Comparison of ENCODE assay signal across 9 cellular contexts in the genomic region with DNA sequence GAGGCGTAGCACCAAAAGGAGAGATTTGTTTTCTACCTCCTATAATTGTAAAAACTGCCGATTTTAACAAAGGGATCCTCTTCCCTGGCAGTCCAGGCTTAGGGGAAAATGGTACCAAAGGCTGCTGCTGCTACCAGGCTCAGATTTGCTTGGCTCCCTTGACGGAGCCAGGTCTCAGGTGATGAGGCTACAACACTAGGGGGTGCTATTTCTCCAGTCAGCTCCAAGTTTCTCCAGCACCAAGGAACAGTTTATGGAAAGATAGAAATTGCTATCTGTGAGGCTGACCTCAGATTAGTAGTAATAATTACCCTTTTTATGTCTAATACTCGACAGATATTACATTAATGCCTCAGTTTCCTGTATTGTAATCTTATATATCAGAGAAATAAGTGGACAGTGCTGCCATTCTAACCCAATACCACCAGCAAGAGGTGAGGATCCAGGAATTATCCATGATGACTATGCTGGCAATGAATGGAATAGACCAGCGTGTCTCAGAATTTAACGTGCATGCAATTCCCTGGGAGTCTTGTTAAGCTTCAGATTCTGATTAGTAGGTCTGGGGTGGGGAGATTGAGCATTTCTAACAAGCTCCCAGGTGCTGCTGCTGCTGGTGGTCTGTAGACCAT.
DNase-seq lines count a peak whose midpoint lies in the region; ATAC-seq, FAIRE-seq and TF ChIP-seq lines count a peak whose summit lies in the region.
"Had no signal": no experiment of that assay in that cellular context is flagged by ENCODE, and none has a peak within 500 bp of the region (broad histone marks: within the 10 kb centered on the region; RNA-seq: fewer than 3 reads in every experiment).

No MANE protein-coding gene starts in this region.

- no peak overlapping the region for H3K4me3 Mint-ChIP-seq in activated T-cell treated with anti-CD3 and anti-CD28 coated beads, Interleukin-2, amount 50 U/mL, for 72 hours
- no peak overlapping the region for H3K4me3 Mint-ChIP-seq in activated T-cell treated with anti-CD3 and anti-CD28 coated beads, Interleukin-2, amount 50 U/mL, for 4 hours
- H3K4me3 Mint-ChIP-seq in type B pancreatic cell: no peak overlapping the region

- no peak overlapping the region for H2AFZ ChIP-seq in PC-3 (ENCODE audit: low read length)
- H2AFZ ChIP-seq in HepG2 (ENCODE audit: low read length): no peak overlapping the region

- in situ Hi-C loops in HepG2 (cut with HindIII; ENCODE audit: extremely low pct_ligation_motif_present, low pct_unique_long_range_greater_than_20kb): no loop called here

- TF ChIP-seq EP300 in HepG2 (IDR thresholded peaks at IDR 0.05; ENCODE audit: low read depth in 2 of 2, low read length in 2 of 2) (no peak), HepG2 (CRISPR knock-in tag; IDR thresholded peaks at IDR 0.05; ENCODE audit: borderline replicate concordance) (no peak)

- intact Hi-C loops in PC-3 (cut with micrococcal nuclease): no loop called here
- intact Hi-C loops in HepG2 (cut with micrococcal nuclease; ENCODE audit: unreplicated experiment): loop anchor here (1.0 kb wide), 1 partner anchor 110 kb away; no protein-coding TSS in a partner anchor

- no peaks in the 10 kb centered on the region for H3K9me3 Mint-ChIP-seq in activated T-cell treated with anti-CD3 and anti-CD28 coated beads, Interleukin-2, amount 50 U/mL, for 72 hours
- no peaks in the 10 kb centered on the region for H3K9me3 Mint-ChIP-seq in activated T-cell treated with anti-CD3 and anti-CD28 coated beads, Interleukin-2, amount 50 U/mL, for 4 hours
- H3K9me3 Mint-ChIP-seq in type B pancreatic cell: no peaks in the 10 kb centered on the region

- POLR2A ChIA-PET in PC-3 (lab: Charles Lee; ENCODE audit: unreplicated experiment): no interaction called here
- POLR2A ChIA-PET in HepG2 (lab: Yijun Ruan, JAX): interaction anchor here (1.6 kb wide), 1 partner anchor 111 kb away, joined by 6 read pairs; a partner anchor contains a TSS

- BruUV-seq in PC-3 (replicated peaks; lab: Mats Ljungman, UMichigan) (no TSS peak), HepG2 (replicated peaks; lab: Mats Ljungman, UMichigan) (no TSS peak)

- no peaks in the 10 kb centered on the region for H3K79me2 ChIP-seq in PC-3 (ENCODE audit: low read length)
- no peaks in the 10 kb centered on the region for H3K79me2 ChIP-seq in HepG2 (ENCODE audit: insufficient read depth, low read length)

- peak; percentile 82 for TF ChIP-seq CTCF in PC-3 (conservative IDR thresholded peaks at IDR 0.05; ENCODE audit: low read depth, low read length)
- peak; percentile 90 for TF ChIP-seq CTCF in choroid plexus epithelial cell (conservative IDR thresholded peaks at IDR 0.05; ENCODE audit: low read depth, low read length)
- peak; percentile 86 for TF ChIP-seq CTCF in HepG2 (CRISPR knock-in tag; IDR thresholded peaks at IDR 0.05)
- TF ChIP-seq CTCF in type B pancreatic cell (conservative IDR thresholded peaks at IDR 0.05): peak; percentile 77

- H3K27ac ChIP-seq in PC-3 (ENCODE audit: low read length) (no peak overlapping the region), HepG2 (ENCODE audit: extremely low read length, insufficient read depth, low read length) (no peak overlapping the region)

- H3K9me2 ChIP-seq in PC-3 (replicated peaks; ENCODE audit: low read length): no peaks in the 10 kb centered on the region

- TF ChIP-seq POLR2A in HepG2 (IDR thresholded peaks at IDR 0.05; ENCODE audit: insufficient read depth in 1 of 2, low read depth in 2 of 2, low read length in 2 of 2): no peak

- no peaks in the 10 kb centered on the region for H4K20me1 ChIP-seq in PC-3 (ENCODE audit: low read length)
- no peaks in the 10 kb centered on the region for H4K20me1 ChIP-seq in HepG2 (ENCODE audit: insufficient read depth, low read length)

- CTCF ChIA-PET in PC-3 (lab: Charles Lee) (no interaction called here), HepG2 (lab: Yijun Ruan, JAX; ENCODE audit: low intra/inter-chr PET ratio, low total read pairs) (interaction anchor here (0.7 kb wide), 1 partner anchor 152 kb away, joined by 3 read pairs; no protein-coding TSS in a partner anchor)

- no peaks in the 10 kb centered on the region for H3K27me3 ChIP-seq in PC-3 (ENCODE audit: low read length)
- H3K27me3 ChIP-seq in HepG2 (ENCODE audit: control insufficient read depth in 1 of 2, insufficient read depth in 2 of 2, low read length in 2 of 2): no peaks in the 10 kb centered on the region; a peak in 1 of 5 replicates

- FAIRE-seq in HTR-8/SVneo (lab: Jason Lieb, UNC): no peak
- peak; percentile 83 for FAIRE-seq in HepG2 (lab: Jason Lieb, UNC)
- FAIRE-seq: colon had no signal

- peak; percentile 60 for TF ChIP-seq RAD21 in HepG2 (CRISPR knock-in tag; IDR thresholded peaks at IDR 0.05)

- no peaks in the 10 kb centered on the region for H3K9me3 ChIP-seq in PC-3 (ENCODE audit: low read length)
- no peaks in the 10 kb centered on the region for H3K9me3 ChIP-seq in HepG2 (ENCODE audit: low read length)

- 5% methylated on average over 6 of the region's 6 CpGs for WGBS in HepG2 (ENCODE audit: low lambda C conversion rate)

- no peak overlapping the region for H3K27ac Mint-ChIP-seq in activated T-cell treated with anti-CD3 and anti-CD28 coated beads, Interleukin-2, amount 50 U/mL, for 72 hours
- H3K27ac Mint-ChIP-seq in type B pancreatic cell: no peak overlapping the region

- H3K4me1 ChIP-seq in PC-3 (ENCODE audit: insufficient read depth, low read length): peaks cover 14% of the 10 kb centered on the region; the same call in 1 of the 2 replicates
- peaks cover 16% of the 10 kb centered on the region for H3K4me1 ChIP-seq in HepG2 (ENCODE audit: insufficient read depth, low read length)

- H3K9ac ChIP-seq in PC-3 (ENCODE audit: low read length): no peak overlapping the region
- no peak overlapping the region for H3K9ac ChIP-seq in HepG2 (ENCODE audit: insufficient read depth, low read depth, low read length)

- no peak overlapping the region for H3K4me3 ChIP-seq in PC-3 (ENCODE audit: low read length)
- H3K4me3 ChIP-seq in choroid plexus epithelial cell (ENCODE audit: low read depth, low read length): no peak overlapping the region
- no peak overlapping the region for H3K4me3 ChIP-seq in HepG2 (replicated peaks in 1 of 3; ENCODE audit: insufficient read depth in 1 of 3, low read depth in 2 of 3, low read length in 3 of 3)

- no peaks in the 10 kb centered on the region for H3F3A ChIP-seq in PC-3 (ENCODE audit: low read length, unreplicated experiment)

- H3K4me2 ChIP-seq in PC-3 (ENCODE audit: low read length) (no peak overlapping the region), HepG2 (ENCODE audit: low read depth, low read length) (no peak overlapping the region)

- ATAC-seq in activated T-cell treated with anti-CD3 and anti-CD28 coated beads, Interleukin-2, amount 50 U/mL, for 72 hours (replicated peaks in 1 of 2): peak; percentile 51 to 58
- ATAC-seq in activated T-cell treated with anti-CD3 and anti-CD28 coated beads, Interleukin-2, amount 50 U/mL, for 4 hours: no peak
- ATAC-seq in PC-3 (peak; percentile 64), HepG2 (peak; percentile 95), HG02970 (IDR thresholded peaks at IDR 0.05; ENCODE audit: low FRiP score, unreplicated experiment) (no peak)

- DNase-seq in activated T-cell treated with anti-CD3 and anti-CD28 coated beads, Interleukin-2, amount 50 U/mL, for 72 hours: peak; percentile 26 to 41
- no peak for DNase-seq in activated T-cell treated with anti-CD3 and anti-CD28 coated beads, Interleukin-2, amount 50 U/mL, for 4 hours
- DNase-seq in HTR-8/SVneo (ENCODE audit: insufficient read length, low spot score) (peak; percentile 64), PC-3 (peak; percentile 67), choroid plexus epithelial cell (ENCODE audit: low read depth) (peak; percentile 84), HepG2 (ENCODE audit: low spot score) (peak; percentile 63), type B pancreatic cell (ENCODE audit: extremely low spot score, unreplicated experiment) (no peak)

- H3K36me3 Mint-ChIP-seq in activated T-cell treated with anti-CD3 and anti-CD28 coated beads, Interleukin-2, amount 50 U/mL, for 72 hours (ENCODE audit: insufficient read depth in 2 of 2): no peaks in the 10 kb centered on the region
- H3K36me3 Mint-ChIP-seq in activated T-cell treated with anti-CD3 and anti-CD28 coated beads, Interleukin-2, amount 50 U/mL, for 4 hours (ENCODE audit: insufficient read depth): no peaks in the 10 kb centered on the region
- H3K36me3 Mint-ChIP-seq in type B pancreatic cell: no peaks in the 10 kb centered on the region

- H3K36me3 ChIP-seq in PC-3 (ENCODE audit: low read depth, low read length) (no peaks in the 10 kb centered on the region), HepG2 (replicated peaks in 1 of 2; ENCODE audit: control insufficient read depth in 1 of 2, insufficient read depth in 2 of 2, low read length in 2 of 2) (no peaks in the 10 kb centered on the region)

- no peaks in the 10 kb centered on the region for H3K4me1 Mint-ChIP-seq in activated T-cell treated with anti-CD3 and anti-CD28 coated beads, Interleukin-2, amount 50 U/mL, for 72 hours (ENCODE audit: low read depth)
- no peaks in the 10 kb centered on the region for H3K4me1 Mint-ChIP-seq in activated T-cell treated with anti-CD3 and anti-CD28 coated beads, Interleukin-2, amount 50 U/mL, for 4 hours (ENCODE audit: low read depth)
- peaks cover 7% of the 10 kb centered on the region for H3K4me1 Mint-ChIP-seq in type B pancreatic cell (ENCODE audit: unreplicated experiment)

- no peaks in the 10 kb centered on the region for H3K27me3 Mint-ChIP-seq in activated T-cell treated with anti-CD3 and anti-CD28 coated beads, Interleukin-2, amount 50 U/mL, for 72 hours (ENCODE audit: low read depth)
- peaks cover 4% of the 10 kb centered on the region for H3K27me3 Mint-ChIP-seq in activated T-cell treated with anti-CD3 and anti-CD28 coated beads, Interleukin-2, amount 50 U/mL, for 4 hours (ENCODE audit: low read depth)
- H3K27me3 Mint-ChIP-seq in type B pancreatic cell: no peaks in the 10 kb centered on the region

TF ChIP-seq in HepG2, 621 proteins besides CTCF, POLR2A, EP300 and RAD21 (continues in another document):
- TF ChIP-seq CHD4 (IDR thresholded peaks at IDR 0.05; ENCODE audit: borderline replicate concordance, low read length) (no peak), NFYB (CRISPR knock-in tag; IDR thresholded peaks at IDR 0.05) (no peak)
- TF ChIP-seq, protein P1, sequence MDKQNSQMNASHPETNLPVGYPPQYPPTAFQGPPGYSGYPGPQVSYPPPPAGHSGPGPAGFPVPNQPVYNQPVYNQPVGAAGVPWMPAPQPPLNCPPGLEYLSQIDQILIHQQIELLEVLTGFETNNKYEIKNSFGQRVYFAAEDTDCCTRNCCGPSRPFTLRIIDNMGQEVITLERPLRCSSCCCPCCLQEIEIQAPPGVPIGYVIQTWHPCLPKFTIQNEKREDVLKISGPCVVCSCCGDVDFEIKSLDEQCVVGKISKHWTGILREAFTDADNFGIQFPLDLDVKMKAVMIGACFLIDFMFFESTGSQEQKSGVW (CRISPR knock-in tag; IDR thresholded peaks at IDR 0.05; ENCODE audit: borderline replicate concordance): no peak

Comparison
In these comparisons a context has a peak if more than half of its experiments do, and no peak if none do; other contexts are left out.
1. ATAC-seq: peak in activated T-cell treated with anti-CD3 and anti-CD28 coated beads, Interleukin-2, amount 50 U/mL, for 72 hours (2 of 2), PC-3 (single experiment) and HepG2 (single experiment); none in activated T-cell treated with anti-CD3 and anti-CD28 coated beads, Interleukin-2, amount 50 U/mL, for 4 hours (0 of 2) and HG02970 (single experiment).
2. DNase-seq: peak in activated T-cell treated with anti-CD3 and anti-CD28 coated beads, Interleukin-2, amount 50 U/mL, for 72 hours (2 of 2), HTR-8/SVneo (single experiment), PC-3 (single experiment), choroid plexus epithelial cell (single experiment) and HepG2 (single experiment); none in activated T-cell treated with anti-CD3 and anti-CD28 coated beads, Interleukin-2, amount 50 U/mL, for 4 hours (single experiment) and type B pancreatic cell (single experiment).
3. Peak in every context shown above with its lines, with median percentiles within 50 percentile points of each other: CTCF ChIP-seq.